In the genomic region with DNA sequence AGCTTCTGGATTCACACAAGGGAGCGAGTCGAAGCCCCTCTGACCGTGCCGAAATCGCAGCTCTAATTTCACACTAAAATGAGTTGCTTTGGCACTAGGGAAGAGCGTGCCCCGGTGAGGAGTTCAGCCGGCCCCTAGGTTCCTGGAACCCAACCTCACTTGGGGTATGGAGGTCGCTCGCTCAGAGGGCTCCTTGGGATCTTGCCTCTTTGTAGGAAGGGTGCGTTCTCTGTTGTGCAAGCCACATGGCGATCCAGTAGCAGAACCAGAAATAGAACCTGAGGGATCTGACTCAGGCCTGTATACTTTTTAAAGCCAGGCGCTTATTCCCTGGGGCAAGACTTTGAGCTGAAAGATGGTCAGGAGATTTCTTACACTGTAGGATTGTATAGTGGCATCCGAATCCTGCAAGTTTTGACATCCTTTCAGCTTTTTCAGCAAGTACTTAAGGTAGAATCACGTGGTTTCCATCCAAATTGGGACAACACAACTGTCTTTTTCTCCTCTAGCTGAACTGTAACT, we compare ENCODE assay signal across 8 cellular contexts. TPM values are rescaled to one million over a fixed set of nuclear protein-coding genes. Genes with fewer than 3 reads are reported as not detected.
A peak's percentile ranks its signal among the peaks of the same experiment; 100 is the strongest.
DNase-seq lines count a peak whose midpoint lies in the region; ATAC-seq and TF ChIP-seq lines count a peak whose summit lies in the region.

No MANE protein-coding gene starts in this region.

- TF ChIP-seq CTCF in PC-3 (conservative IDR thresholded peaks at IDR 0.05; ENCODE audit: low read depth, low read length) (no peak), epithelial cell of proximal tubule (conservative IDR thresholded peaks at IDR 0.05; ENCODE audit: low read depth, low read length) (no peak), osteoblast (IDR thresholded peaks at IDR 0.05; ENCODE audit: extremely low read depth, low read depth, low read length) (no peak)

- H3K9me2 ChIP-seq in PC-3 (replicated peaks; ENCODE audit: low read length) = no peaks in the 10 kb centered on the region

- CTCF ChIA-PET in PC-3 (lab: Charles Lee) = no interaction called here

- H3K27me3 ChIP-seq in PC-3 (ENCODE audit: low read length) (no peaks in the 10 kb centered on the region), osteoblast (ENCODE audit: insufficient read depth, low read length) (no peaks in the 10 kb centered on the region)

- H3K9ac ChIP-seq in ES-I3 (ENCODE audit: low read depth, low read length) = peak overlapping the region; percentile 80
- peak overlapping the region; percentile 51 for H3K9ac ChIP-seq in PC-3 (ENCODE audit: low read length)

- peaks cover 6% of the 10 kb centered on the region; the same call in 1 of the 2 replicates for H3K4me1 ChIP-seq in ES-I3 (ENCODE audit: insufficient read depth, low read length)
- H3K4me1 ChIP-seq in PC-3 (ENCODE audit: insufficient read depth, low read length) = peaks cover 18% of the 10 kb centered on the region
- H3K4me1 ChIP-seq in osteoblast (ENCODE audit: insufficient read depth, low read length) = peaks cover 11% of the 10 kb centered on the region

- no peaks in the 10 kb centered on the region for H3K9me3 ChIP-seq in ES-I3 (ENCODE audit: control insufficient read depth, insufficient read depth, low read length)
- H3K9me3 ChIP-seq in PC-3 (ENCODE audit: low read length) = no peaks in the 10 kb centered on the region
- no peaks in the 10 kb centered on the region for H3K9me3 ChIP-seq in osteoblast (ENCODE audit: low read depth, low read length)

- intact Hi-C loops in PC-3 (cut with micrococcal nuclease) = loop anchor here (2.0 kb wide), 1 partner anchor 15 kb away; no protein-coding TSS in a partner anchor

- H3K79me2 ChIP-seq in PC-3 (ENCODE audit: low read length) = peaks cover 28% of the 10 kb centered on the region; the same call in 1 of the 2 replicates
- H3K79me2 ChIP-seq in osteoblast (ENCODE audit: insufficient read depth, low read length) = peaks cover 3% of the 10 kb centered on the region

- BruUV-seq in PC-3 (replicated peaks; lab: Mats Ljungman, UMichigan) = no TSS peak

- H2AFZ ChIP-seq in PC-3 (ENCODE audit: low read length) (peak overlapping the region; percentile 99), osteoblast (ENCODE audit: low read length) (peak overlapping the region; percentile 100)

- H3K27ac ChIP-seq in PC-3 (ENCODE audit: low read length) (no peak overlapping the region), osteoblast (ENCODE audit: low read depth, low read length) (peak overlapping the region; percentile 81)

- no peak for DNase-seq in PC-3
- no peak for DNase-seq in epithelial cell of proximal tubule (ENCODE audit: low read depth)
- DNase-seq in osteoblast (ENCODE audit: insufficient read length, low spot score, missing footprints) = peak; percentile 18
- no peak for DNase-seq in globus pallidus (ENCODE audit: low spot score)
- no peak for DNase-seq in activated effector memory CD4-positive, alpha-beta T cell treated with anti-CD3 and anti-CD28 coated beads, Interleukin-2, amount 50 U/mL, for 16 hours
- no peak for DNase-seq in D341Med (ENCODE audit: low spot score)

- no peak for ATAC-seq in PC-3
- no peak for ATAC-seq in HG03135 (IDR thresholded peaks at IDR 0.05; ENCODE audit: unreplicated experiment)

- POLR2A ChIA-PET in PC-3 (lab: Charles Lee; ENCODE audit: unreplicated experiment) = interaction anchor here (0.5 kb wide), 1 partner anchor 956 kb away, joined by 4 read pairs; no protein-coding TSS in a partner anchor

- no peaks in the 10 kb centered on the region for H3K36me3 ChIP-seq in ES-I3 (ENCODE audit: insufficient read depth, low read length)
- H3K36me3 ChIP-seq in PC-3 (ENCODE audit: low read depth, low read length) = no peaks in the 10 kb centered on the region
- H3K36me3 ChIP-seq in osteoblast (ENCODE audit: insufficient read depth, low read length) = no peaks in the 10 kb centered on the region

- no peaks in the 10 kb centered on the region for H3F3A ChIP-seq in PC-3 (ENCODE audit: low read length, unreplicated experiment)

- H4K20me1 ChIP-seq in PC-3 (ENCODE audit: low read length) (no peaks in the 10 kb centered on the region), osteoblast (ENCODE audit: insufficient read depth, low read length) (no peaks in the 10 kb centered on the region)

- peak overlapping the region; percentile 90 for H3K4me2 ChIP-seq in PC-3 (ENCODE audit: low read length)
- H3K4me2 ChIP-seq in osteoblast (ENCODE audit: insufficient read depth, low read length) = peak overlapping the region; percentile 91

- H3K4me3 ChIP-seq in PC-3 (ENCODE audit: low read length) (peak overlapping the region; percentile 88), epithelial cell of proximal tubule (ENCODE audit: low read depth, low read length) (peak overlapping the region; percentile 84), osteoblast (ENCODE audit: insufficient read depth, low read length) (peak overlapping the region; percentile 85)

RNA-seq across cellular contexts. Expression of gene RALGAPA2, which starts 0.9 kb away (rescaled TPM):
- 9.8 and 10.5 TPM in 2 replicates for total RNA-seq in PC-3 (2014; rRNA removed)
- 7.4 and 13.8 TPM in 2 replicates for total RNA-seq in epithelial cell of proximal tubule
- total RNA-seq in osteoblast = 6.2 and 7.7 TPM in 2 replicates
